ENCODE assay signal across 2 cellular contexts in the genomic region with DNA sequence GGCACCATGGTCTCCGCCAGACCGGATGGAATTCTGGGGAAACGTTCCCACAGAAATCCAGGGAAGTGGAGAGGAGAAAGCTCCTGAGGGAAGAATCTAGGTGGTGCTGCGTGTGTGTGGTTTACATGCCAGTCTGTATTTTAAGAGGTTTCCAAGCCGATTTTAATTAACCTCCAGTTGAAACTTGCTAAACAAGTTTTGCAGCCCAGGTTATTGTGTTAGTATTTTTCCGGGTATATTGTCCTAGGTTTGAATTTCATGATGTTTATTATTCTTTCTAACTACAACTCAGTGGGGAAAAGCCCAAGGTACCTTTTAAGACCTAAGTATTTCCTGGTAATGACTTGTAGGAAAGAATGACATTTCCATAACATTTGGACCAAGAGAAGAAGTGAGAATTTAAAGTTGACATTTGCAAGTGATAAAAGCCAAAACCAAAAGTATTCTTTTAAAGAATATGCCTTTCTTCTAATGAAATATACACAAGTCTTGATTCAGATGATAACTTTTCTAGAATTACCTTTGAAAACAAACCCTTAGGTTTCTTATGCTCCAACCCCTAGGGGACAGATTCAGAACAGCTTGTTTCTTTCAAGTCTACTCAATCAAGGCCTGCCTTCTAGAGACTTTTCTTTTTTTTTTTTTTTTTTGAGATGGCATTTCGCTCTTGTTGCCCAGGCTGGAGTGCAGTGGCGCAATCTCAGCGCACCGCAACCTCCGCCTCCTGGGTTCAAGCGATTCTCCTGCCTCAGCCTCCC.
TF ChIP-seq lines count a peak whose summit lies in the region.

No MANE protein-coding gene starts in this region.

TF ChIP-seq in A549, 52 proteins besides CTCF, POLR2A, EP300 and RAD21:
- TF ChIP-seq ZSCAN20 (CRISPR knock-in tag; IDR thresholded peaks at IDR 0.05) (no peak), NFE2L2 (conservative IDR thresholded peaks at IDR 0.05; ENCODE audit: low read length) (no peak), POLR2AphosphoS2 (conservative IDR thresholded peaks at IDR 0.05; ENCODE audit: low read length) (no peak), HOXA7 (CRISPR knock-in tag; IDR thresholded peaks at IDR 0.05) (no peak)

TF ChIP-seq in K562, 482 proteins besides CTCF, POLR2A, EP300 and RAD21:
- TF ChIP-seq NONO (IDR thresholded peaks at IDR 0.05; ENCODE audit: low read depth in 2 of 2, low read length in 1 of 2) (no peak), CBX1 (IDR thresholded peaks at IDR 0.05; ENCODE audit: low read depth) (no peak), SMARCA5 (IDR thresholded peaks at IDR 0.05) (no peak)
- TF ChIP-seq, protein P1, sequence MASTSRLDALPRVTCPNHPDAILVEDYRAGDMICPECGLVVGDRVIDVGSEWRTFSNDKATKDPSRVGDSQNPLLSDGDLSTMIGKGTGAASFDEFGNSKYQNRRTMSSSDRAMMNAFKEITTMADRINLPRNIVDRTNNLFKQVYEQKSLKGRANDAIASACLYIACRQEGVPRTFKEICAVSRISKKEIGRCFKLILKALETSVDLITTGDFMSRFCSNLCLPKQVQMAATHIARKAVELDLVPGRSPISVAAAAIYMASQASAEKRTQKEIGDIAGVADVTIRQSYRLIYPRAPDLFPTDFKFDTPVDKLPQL (IDR thresholded peaks at IDR 0.05; ENCODE audit: extremely low read depth, insufficient read length), result no peak
